Comparison of ENCODE assay signal across 8 cellular contexts in the genomic region with DNA sequence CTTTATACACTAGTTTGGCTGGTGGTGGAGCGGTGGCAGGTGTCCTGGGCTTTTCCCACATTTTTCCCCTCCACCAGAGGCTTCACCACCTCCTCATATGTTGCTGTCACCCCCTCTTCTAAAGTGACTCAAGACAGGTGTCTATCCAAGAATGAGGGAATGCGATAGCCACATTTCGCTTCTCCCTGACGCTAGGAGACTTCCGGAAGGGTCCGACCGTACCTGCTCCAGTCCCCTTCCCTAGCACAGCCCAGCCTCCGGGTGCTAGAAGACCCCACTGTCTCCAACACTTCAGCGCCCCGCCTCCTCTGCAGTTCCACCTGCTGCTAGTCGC. TPM values are rescaled to one million over a fixed set of nuclear protein-coding genes. Genes with fewer than 3 reads are reported as not detected.
DNase-seq lines count a peak whose midpoint lies in the region; ATAC-seq and TF ChIP-seq lines count a peak whose summit lies in the region.

No MANE protein-coding gene starts in this region.

- H3K27me3 ChIP-seq in KMS-11 (ENCODE audit: insufficient read depth, low read depth) (no peaks in the 10 kb centered on the region), muscle layer of duodenum (ENCODE audit: low read depth, low read length) (no peaks in the 10 kb centered on the region)

- no peaks in the 10 kb centered on the region for H3K9me3 Mint-ChIP-seq in chondrocyte (ENCODE audit: low read depth)

- POLR2A ChIA-PET in AG04449 (lab: Yijun Ruan, JAX): interaction anchor here (1.0 kb wide), 1 partner anchor 25 kb away, joined by 3 read pairs; no protein-coding TSS in a partner anchor

- H3K27ac ChIP-seq in KMS-11 (peak overlapping the region; percentile 61), muscle layer of duodenum (ENCODE audit: low read length) (peak overlapping the region; percentile 94)

- no peaks in the 10 kb centered on the region; the same call in 1 of the 2 replicates for H3K36me3 ChIP-seq in KMS-11 (ENCODE audit: insufficient read depth)
- H3K36me3 ChIP-seq in muscle layer of duodenum (ENCODE audit: control insufficient read depth in 1 of 2, insufficient read depth in 2 of 2, low read length in 2 of 2): peaks cover 0 to 6% of the 10 kb centered on the region in 2 donors

- H3K4me3 ChIP-seq in AG04449 (ENCODE audit: low read depth, low read length): peak overlapping the region; percentile 93
- H3K4me3 ChIP-seq in KMS-11 (IDR thresholded peaks at IDR 0.05; ENCODE audit: insufficient read depth, low read depth, low read length): no peak overlapping the region
- H3K4me3 ChIP-seq in muscle layer of duodenum (ENCODE audit: low read depth in 1 of 2, low read length in 2 of 2): peak overlapping the region; percentile 88 to 94

- TF ChIP-seq CTCF in AG04449 (IDR thresholded peaks at IDR 0.05; ENCODE audit: insufficient read depth, low read length, missing control alignments) (no peak), KMS-11 (conservative IDR thresholded peaks at IDR 0.05; ENCODE audit: low read depth, low read length) (no peak), chondrocyte (IDR thresholded peaks at IDR 0.05) (no peak)

- H4K20me1 ChIP-seq in KMS-11 (ENCODE audit: insufficient read depth): no peaks in the 10 kb centered on the region

- no peak for ATAC-seq in HG03045 (IDR thresholded peaks at IDR 0.05; ENCODE audit: unreplicated experiment)
- no peak for ATAC-seq in HG03196 (IDR thresholded peaks at IDR 0.05; ENCODE audit: unreplicated experiment)

- H3K4me1 Mint-ChIP-seq in chondrocyte (ENCODE audit: low read depth): peaks cover 50% of the 10 kb centered on the region

- peak overlapping the region; percentile 90 for H3K4me3 Mint-ChIP-seq in chondrocyte (ENCODE audit: unreplicated experiment)

- peak overlapping the region; percentile 98 for H3K27ac Mint-ChIP-seq in chondrocyte (ENCODE audit: unreplicated experiment)

- no peaks in the 10 kb centered on the region for H3K36me3 Mint-ChIP-seq in chondrocyte (ENCODE audit: low read depth)

- H2AFZ ChIP-seq in KMS-11 (ENCODE audit: low read depth): peak overlapping the region; percentile 97; the same call in 1 of the 2 replicates

- H3K4me1 ChIP-seq in KMS-11 (ENCODE audit: low read depth, poor library complexity, severe bottlenecking) (peaks cover 23% of the 10 kb centered on the region), muscle layer of duodenum (ENCODE audit: control insufficient read depth in 1 of 2, insufficient read depth in 2 of 2, low read length in 2 of 2) (peaks cover 22 to 52% of the 10 kb centered on the region in 2 donors)

- H3K9ac ChIP-seq in KMS-11: peak overlapping the region; percentile 82

- DNase-seq in AG04449 (ENCODE audit: low read depth, low spot score) (no peak), chondrocyte (ENCODE audit: low spot score) (no peak), DMS114 treated with DMSO at 0.1 percent for 48 hours (lab: John Stamatoyannopoulos, UW; ENCODE audit: unreplicated experiment) (no peak), NCI-H2227 (lab: John Stamatoyannopoulos, UW; ENCODE audit: unreplicated experiment) (no peak)

- H3K9me3 ChIP-seq in muscle layer of duodenum (ENCODE audit: control insufficient read depth in 1 of 2, low read length in 2 of 2): no peaks in the 10 kb centered on the region

- CTCF ChIA-PET in AG04449 (lab: Yijun Ruan, JAX): interaction anchor here (0.7 to 3.7 kb wide), 2 partner anchors 15 to 29 kb away, joined by 4 to 21 read pairs; no protein-coding TSS in a partner anchor

- H3K27me3 Mint-ChIP-seq in chondrocyte (ENCODE audit: low read depth): no peaks in the 10 kb centered on the region

- H3K79me2 ChIP-seq in KMS-11 (ENCODE audit: insufficient read depth, low read depth): peaks cover 49% of the 10 kb centered on the region; the same call in 1 of the 2 replicates

- H3K4me2 ChIP-seq in KMS-11: peak overlapping the region; percentile 94

RNA-seq across cellular contexts. Expression of a gene that starts 0.5 kb away (rescaled TPM):
- total RNA-seq in chondrocyte: 67.4 to 75.5 TPM (median 67.9 TPM) in 3 replicates

RNA-seq across cellular contexts. Expression of a gene that starts 17.2 kb away (rescaled TPM):
- total RNA-seq in chondrocyte: 27.6 to 29.2 TPM (median 28.2 TPM) in 3 replicates

RNA-seq across cellular contexts. Expression of a gene that starts 29.7 kb away (rescaled TPM):
- total RNA-seq in chondrocyte: 24.3 to 29.0 TPM (median 24.5 TPM) in 3 replicates

RNA-seq across cellular contexts. Expression of a gene that starts 34.0 kb away (rescaled TPM):
- 78.0 to 97.6 TPM (median 89.9 TPM) in 3 replicates for total RNA-seq in chondrocyte

RNA-seq across cellular contexts. Expression of a gene that starts 46.2 kb away (rescaled TPM):
- not detected in 3 replicates for total RNA-seq in chondrocyte
